ENCODE assay signal across 17 cellular contexts in the genomic region with DNA sequence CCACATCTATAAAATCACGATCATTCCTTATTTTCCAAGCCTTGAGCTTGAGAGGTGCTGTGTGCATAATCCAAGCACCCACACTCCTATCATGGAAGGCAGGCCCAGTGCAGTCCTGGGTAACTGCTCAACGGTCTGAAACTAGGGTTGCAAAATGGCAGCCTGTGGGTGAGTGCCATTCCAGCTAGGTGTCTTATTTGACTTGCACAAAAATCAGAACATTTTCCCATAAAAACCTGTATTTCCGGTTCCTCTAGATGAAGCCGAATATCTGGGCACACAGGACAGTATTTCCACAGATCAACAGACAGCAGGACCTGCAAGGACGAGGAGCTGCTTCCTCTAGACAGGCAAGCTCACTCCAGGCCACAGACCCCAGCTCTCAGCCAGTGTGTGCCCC.
A peak's percentile ranks its signal among the peaks of the same experiment; 100 is the strongest.
DNase-seq lines count a peak whose midpoint lies in the region; ATAC-seq and TF ChIP-seq lines count a peak whose summit lies in the region.
"Had no signal": no experiment of that assay in that cellular context is flagged by ENCODE, and none has a peak within 500 bp of the region (broad histone marks: within the 10 kb centered on the region; RNA-seq: fewer than 3 reads in every experiment).

No MANE protein-coding gene starts in this region.

- ATAC-seq in PC-3 (no peak), GM21576 (IDR thresholded peaks at IDR 0.05; ENCODE audit: unreplicated experiment) (no peak)

- no peaks in the 10 kb centered on the region for H3K27me3 ChIP-seq in PC-3 (ENCODE audit: low read length)
- no peaks in the 10 kb centered on the region for H3K27me3 ChIP-seq in hepatocyte
- no peaks in the 10 kb centered on the region for H3K27me3 ChIP-seq in prostate gland (replicated peaks; ENCODE audit: insufficient read depth)
- H3K27me3 ChIP-seq: BLaER1, SJCRH30 had no signal

- H3K9me3 ChIP-seq in PC-3 (ENCODE audit: low read length) (no peaks in the 10 kb centered on the region), hepatocyte (ENCODE audit: low read depth) (no peaks in the 10 kb centered on the region), prostate gland (no peaks in the 10 kb centered on the region)
- H3K9me3 ChIP-seq: SJCRH30 had no signal

- CTCF ChIA-PET in PC-3 (lab: Charles Lee): no interaction called here

- H3K4me1 ChIP-seq in PC-3 (ENCODE audit: insufficient read depth, low read length) (peaks cover 15% of the 10 kb centered on the region), hepatocyte (ENCODE audit: insufficient read depth) (peaks cover 4% of the 10 kb centered on the region), prostate gland (replicated peaks) (no peaks in the 10 kb centered on the region)
- H3K4me1 ChIP-seq: BLaER1, SJCRH30 had no signal

- peak overlapping the region; percentile 42; the same call in 1 of the 2 replicates for H2AFZ ChIP-seq in PC-3 (ENCODE audit: low read length)
- no peak overlapping the region for H2AFZ ChIP-seq in hepatocyte

- POLR2A ChIA-PET in PC-3 (lab: Charles Lee; ENCODE audit: unreplicated experiment): no interaction called here

- 83% methylated on average over 5 of the region's 5 CpGs for WGBS in hepatocyte (ENCODE audit: low lambda C conversion rate, missing lambda C conversion rate)
- 62% methylated on average over 5 of the region's 5 CpGs for WGBS in prostate gland

- intact Hi-C loops in PC-3 (cut with micrococcal nuclease) (no loop called here), prostate gland (cut with DNase I) (no loop called here), posterior vena cava (cut with DNase I) (no loop called here)

- H3K79me2 ChIP-seq in PC-3 (ENCODE audit: low read length) (no peaks in the 10 kb centered on the region), hepatocyte (no peaks in the 10 kb centered on the region)

- peak; percentile 41 for DNase-seq in DMS53 (lab: John Stamatoyannopoulos, UW)
- peak; percentile 58 for DNase-seq in PC-3
- no peak for DNase-seq in hepatocyte (ENCODE audit: low spot score)
- DNase-seq in prostate gland (ENCODE audit: low spot score): peak; percentile 14
- no peak for DNase-seq in GDM1 (lab: John Stamatoyannopoulos, UW)
- no peak for DNase-seq in posterior vena cava (ENCODE audit: low spot score)
- DNase-seq in ureter (ENCODE audit: low spot score): no peak
- DNase-seq: GOT3, NCI-H1694, NCI-H2107, NCI-H526, OCI-M1, SJCRH30 had no signal

- TF ChIP-seq CTCF in PC-3 (conservative IDR thresholded peaks at IDR 0.05; ENCODE audit: low read depth, low read length) (no peak), hepatocyte (IDR thresholded peaks at IDR 0.05; ENCODE audit: poor library complexity) (no peak), prostate gland (IDR thresholded peaks at IDR 0.05) (no peak)

- no peak for TF ChIP-seq POLR2A in prostate gland (IDR thresholded peaks at IDR 0.05)

- no TSS peak for BruUV-seq in PC-3 (replicated peaks; lab: Mats Ljungman, UMichigan)

- H3K9me2 ChIP-seq in PC-3 (replicated peaks; ENCODE audit: low read length) (no peaks in the 10 kb centered on the region), hepatocyte (replicated peaks; ENCODE audit: insufficient read depth) (no peaks in the 10 kb centered on the region)

- no peak overlapping the region for H3K9ac ChIP-seq in PC-3 (ENCODE audit: low read length)
- H3K9ac ChIP-seq: BLaER1, KMS-11 had no signal

- H3K27ac ChIP-seq in PC-3 (ENCODE audit: low read length) (peak overlapping the region; percentile 32; the same call in 1 of the 2 replicates), hepatocyte (peak overlapping the region; percentile 59), prostate gland (no peak overlapping the region)
- H3K27ac ChIP-seq: BLaER1, KMS-11, RWPE1, SJCRH30 had no signal

- H4K20me1 ChIP-seq in PC-3 (ENCODE audit: low read length): no peaks in the 10 kb centered on the region
- no peaks in the 10 kb centered on the region for H4K20me1 ChIP-seq in hepatocyte (ENCODE audit: insufficient read depth, poor library complexity, severe bottlenecking)
- H4K20me1 ChIP-seq: BLaER1 had no signal

- no peaks in the 10 kb centered on the region for H3F3A ChIP-seq in PC-3 (ENCODE audit: low read length, unreplicated experiment)

- H3K4me2 ChIP-seq in PC-3 (ENCODE audit: low read length) (peak overlapping the region; percentile 8; the same call in 1 of the 2 replicates), hepatocyte (no peak overlapping the region)
- H3K4me2 ChIP-seq: BLaER1, KMS-11 had no signal

- H3K4me3 ChIP-seq in PC-3 (ENCODE audit: low read length) (no peak overlapping the region), hepatocyte (no peak overlapping the region), prostate gland (no peak overlapping the region)
- H3K4me3 ChIP-seq: BLaER1, SJCRH30 had no signal

- H3K36me3 ChIP-seq in PC-3 (ENCODE audit: low read depth, low read length) (no peaks in the 10 kb centered on the region), hepatocyte (replicated peaks; ENCODE audit: insufficient read depth, low read depth) (no peaks in the 10 kb centered on the region), prostate gland (no peaks in the 10 kb centered on the region)
- H3K36me3 ChIP-seq: BLaER1, SJCRH30 had no signal

Comparison
In these comparisons a context has a peak if more than half of its experiments do, and no peak if none do; other contexts are left out.
1. DNase-seq: peak in DMS53 (single experiment), PC-3 (single experiment) and prostate gland (single experiment); none in hepatocyte (single experiment), GDM1 (single experiment), posterior vena cava (single experiment) and ureter (single experiment).
2. H3K27ac ChIP-seq: peak in PC-3 (single experiment) and hepatocyte (single experiment); none in prostate gland (0 of 2).